ENCODE assay signal across 8 cellular contexts in genomic region chr12:132907789-132908144, GRCh38. TPM values are rescaled to one million over a fixed set of nuclear protein-coding genes. Genes with fewer than 3 reads are reported as not detected.
DNase-seq lines count a peak whose midpoint lies in the region; ATAC-seq, FAIRE-seq and TF ChIP-seq lines count a peak whose summit lies in the region.
"Not testable (repeated sequence)": the region's sequence is repeated elsewhere in the genome, so short reads cannot be mapped to it uniquely, and the experiment has no call there.

No MANE protein-coding gene starts in this region.

- H3K9ac ChIP-seq in astrocyte (ENCODE audit: low read length): peak overlapping the region; percentile 82
- H3K9ac ChIP-seq in endothelial cell of umbilical vein (replicated peaks; ENCODE audit: extremely low read depth, insufficient read depth, low read length); iPS-18a (ENCODE audit: low read length): not testable (repeated sequence)

- not testable (repeated sequence) for DNase-seq in AG04449 (ENCODE audit: low read depth, low spot score); astrocyte (ENCODE audit: low read depth); endothelial cell of umbilical vein (ENCODE audit: low read depth, low spot score); natural killer cell treated with Interleukin-12 subunit alpha and Interleukin-12 subunit beta and Interleukin-15 and Interleukin-18, amount 100 ng/mL, for 72 hours (ENCODE audit: low spot score); stimulated activated effector memory CD8-positive, alpha-beta T cell treated with anti-CD3 and anti-CD28 coated beads, Interleukin-12 subunit alpha, Interleukin-12 subunit beta, amount 100 ng/mL, for 72 hours (ENCODE audit: low spot score in 2 of 2)
- peak; percentile 31 for DNase-seq in HCEC 1CT
- peak; percentile 34 for DNase-seq in WTC11 (ENCODE audit: low spot score)

- not testable (repeated sequence) for H3K4me1 ChIP-seq in astrocyte (ENCODE audit: insufficient read depth, low read length); endothelial cell of umbilical vein (ENCODE audit: control insufficient read depth, extremely low read depth, insufficient read depth, low read length); iPS-18a (ENCODE audit: control insufficient read depth, low read depth, low read length)

- H3K9me3 Mint-ChIP-seq in WTC11 (peaks cover 22% of the 10 kb centered on the region), astrocyte (ENCODE audit: unreplicated experiment) (peaks cover 28% of the 10 kb centered on the region)
- H3K9me3 Mint-ChIP-seq in natural killer cell treated with Interleukin-12 subunit alpha and Interleukin-12 subunit beta and Interleukin-15 and Interleukin-18, amount 100 ng/mL, for 72 hours; stimulated activated effector memory CD8-positive, alpha-beta T cell treated with anti-CD3 and anti-CD28 coated beads, Interleukin-12 subunit alpha, Interleukin-12 subunit beta, amount 100 ng/mL, for 72 hours: not testable (repeated sequence)

- H4K20me1 ChIP-seq in astrocyte (ENCODE audit: insufficient read depth, low read length); endothelial cell of umbilical vein (replicated peaks; ENCODE audit: control insufficient read depth, extremely low read depth, insufficient read depth, low read length): not testable (repeated sequence)

- peak overlapping the region; percentile 52; the same call in 1 of the 2 replicates for H3K27ac Mint-ChIP-seq in WTC11
- H3K27ac Mint-ChIP-seq in astrocyte (ENCODE audit: unreplicated experiment): not testable (repeated sequence)
- peak overlapping the region; percentile 71 to 78 for H3K27ac Mint-ChIP-seq in natural killer cell treated with Interleukin-12 subunit alpha and Interleukin-12 subunit beta and Interleukin-15 and Interleukin-18, amount 100 ng/mL, for 72 hours
- peak overlapping the region; percentile 67 for H3K27ac Mint-ChIP-seq in stimulated activated effector memory CD8-positive, alpha-beta T cell treated with anti-CD3 and anti-CD28 coated beads, Interleukin-12 subunit alpha, Interleukin-12 subunit beta, amount 100 ng/mL, for 72 hours

- H3K79me2 ChIP-seq in astrocyte (ENCODE audit: insufficient read depth, low read length); endothelial cell of umbilical vein (ENCODE audit: control insufficient read depth, insufficient read depth, low read length): not testable (repeated sequence)

- not testable (repeated sequence) for TF ChIP-seq CTCF in AG04449 (IDR thresholded peaks at IDR 0.05; ENCODE audit: insufficient read depth, low read length, missing control alignments); WTC11 (IDR thresholded peaks at IDR 0.05); astrocyte (IDR thresholded peaks at IDR 0.05; ENCODE audit: insufficient read depth, low read depth, low read length); endothelial cell of umbilical vein (IDR thresholded peaks at IDR 0.05; ENCODE audit: extremely low read depth in 1 of 2, insufficient read depth in 1 of 2, low read depth in 1 of 2, low read length in 2 of 2)

- intact Hi-C loops in endothelial cell of umbilical vein (cut with micrococcal nuclease): loop anchor here (1.0 kb wide), 2 partner anchors 20 to 130 kb away; partner anchors contain the start of genes CHFR and ZNF84

- not testable (repeated sequence) for H3K4me1 Mint-ChIP-seq in WTC11; astrocyte (ENCODE audit: low read depth, unreplicated experiment); natural killer cell treated with Interleukin-12 subunit alpha and Interleukin-12 subunit beta and Interleukin-15 and Interleukin-18, amount 100 ng/mL, for 72 hours (ENCODE audit: low read depth in 2 of 2); stimulated activated effector memory CD8-positive, alpha-beta T cell treated with anti-CD3 and anti-CD28 coated beads, Interleukin-12 subunit alpha, Interleukin-12 subunit beta, amount 100 ng/mL, for 72 hours

- H3K36me3 Mint-ChIP-seq in WTC11; astrocyte (ENCODE audit: low read depth, unreplicated experiment); stimulated activated effector memory CD8-positive, alpha-beta T cell treated with anti-CD3 and anti-CD28 coated beads, Interleukin-12 subunit alpha, Interleukin-12 subunit beta, amount 100 ng/mL, for 72 hours: not testable (repeated sequence)
- H3K36me3 Mint-ChIP-seq in natural killer cell treated with Interleukin-12 subunit alpha and Interleukin-12 subunit beta and Interleukin-15 and Interleukin-18, amount 100 ng/mL, for 72 hours: peaks cover 18% of the 10 kb centered on the region

- FAIRE-seq in astrocyte (lab: Jason Lieb, UNC); endothelial cell of umbilical vein (lab: Jason Lieb, UNC): not testable (repeated sequence)

- dilution Hi-C loops in endothelial cell of umbilical vein (cut with MboI; ENCODE audit: extremely low pct_ligation_motif_present, low sequenced_read_pairs): not testable (repeated sequence)

- not testable (repeated sequence) for BruUV-seq in endothelial cell of umbilical vein (replicated peaks; lab: Mats Ljungman, UMichigan)

- not testable (repeated sequence) for H3K27me3 ChIP-seq in astrocyte (ENCODE audit: insufficient read depth, low read length)
- H3K27me3 ChIP-seq in endothelial cell of umbilical vein (ENCODE audit: control insufficient read depth in 2 of 2, insufficient read depth in 2 of 2, low read length in 2 of 2): peaks cover 3 to 17% of the 10 kb centered on the region in 2 experiments
- peaks cover 31% of the 10 kb centered on the region for H3K27me3 ChIP-seq in iPS-18a (ENCODE audit: control insufficient read depth, insufficient read depth, low read length)

- not testable (repeated sequence) for TF ChIP-seq POLR2A in endothelial cell of umbilical vein (IDR thresholded peaks at IDR 0.05; ENCODE audit: low read depth, low read length)

- CTCF ChIA-PET in AG04449 (lab: Yijun Ruan, JAX); endothelial cell of umbilical vein (lab: Charles Lee): not testable (repeated sequence)
- CTCF ChIA-PET in WTC11 (lab: Charles Lee): interaction anchor here (0.6 to 1.2 kb wide), 2 partner anchors 139 to 153 kb away, joined by 3 read pairs; no protein-coding TSS in a partner anchor

- H3K4me2 ChIP-seq in astrocyte (ENCODE audit: low read length) (peak overlapping the region; percentile 91), endothelial cell of umbilical vein (ENCODE audit: insufficient read depth, low read length) (peak overlapping the region; percentile 29)

- H3K9me1 ChIP-seq in endothelial cell of umbilical vein (replicated peaks; ENCODE audit: control insufficient read depth, extremely low read depth, insufficient read depth, low read length): not testable (repeated sequence)

- ATAC-seq in WTC11; natural killer cell treated with Interleukin-12 subunit alpha and Interleukin-12 subunit beta and Interleukin-15 and Interleukin-18, amount 100 ng/mL, for 72 hours; stimulated activated effector memory CD8-positive, alpha-beta T cell treated with anti-CD3 and anti-CD28 coated beads, Interleukin-12 subunit alpha, Interleukin-12 subunit beta, amount 100 ng/mL, for 72 hours: not testable (repeated sequence)

- not testable (repeated sequence) for H3K27ac ChIP-seq in astrocyte (ENCODE audit: low read depth, low read length); endothelial cell of umbilical vein (ENCODE audit: insufficient read depth, low read depth, low read length); iPS-18a (ENCODE audit: low read length)

- peaks cover 52% of the 10 kb centered on the region for H3K27me3 Mint-ChIP-seq in WTC11 (ENCODE audit: low read depth)
- not testable (repeated sequence) for H3K27me3 Mint-ChIP-seq in astrocyte (ENCODE audit: low read depth, unreplicated experiment); natural killer cell treated with Interleukin-12 subunit alpha and Interleukin-12 subunit beta and Interleukin-15 and Interleukin-18, amount 100 ng/mL, for 72 hours

- H3K9me3 ChIP-seq in astrocyte (ENCODE audit: insufficient read depth, low read depth, low read length); endothelial cell of umbilical vein (replicated peaks; ENCODE audit: control insufficient read depth, insufficient read depth, low read length); iPS-18a (ENCODE audit: control insufficient read depth, low read depth, low read length): not testable (repeated sequence)

- H3K4me3 Mint-ChIP-seq in WTC11: peak overlapping the region; percentile 82
- peak overlapping the region; percentile 77 for H3K4me3 Mint-ChIP-seq in astrocyte (ENCODE audit: unreplicated experiment)
- H3K4me3 Mint-ChIP-seq in natural killer cell treated with Interleukin-12 subunit alpha and Interleukin-12 subunit beta and Interleukin-15 and Interleukin-18, amount 100 ng/mL, for 72 hours: peak overlapping the region; percentile 83
- H3K4me3 Mint-ChIP-seq in stimulated activated effector memory CD8-positive, alpha-beta T cell treated with anti-CD3 and anti-CD28 coated beads, Interleukin-12 subunit alpha, Interleukin-12 subunit beta, amount 100 ng/mL, for 72 hours: peak overlapping the region; percentile 76

- POLR2A ChIA-PET in AG04449 (lab: Yijun Ruan, JAX); endothelial cell of umbilical vein (lab: Charles Lee): not testable (repeated sequence)
- POLR2A ChIA-PET in WTC11 (lab: Charles Lee): interaction anchor here (1.4 kb wide), 1 partner anchor 14 kb away, joined by 3 read pairs; no protein-coding TSS in a partner anchor

- peak overlapping the region; percentile 67 for H3K4me3 ChIP-seq in AG04449 (ENCODE audit: low read depth, low read length)
- H3K4me3 ChIP-seq in astrocyte (ENCODE audit: insufficient read depth, low read depth, low read length): peak overlapping the region; percentile 65
- H3K4me3 ChIP-seq in endothelial cell of umbilical vein (replicated peaks in 1 of 3; ENCODE audit: insufficient read depth in 1 of 3, low read depth in 1 of 3, low read length in 3 of 3): peak overlapping the region in 2 of 3 experiments; percentile 16 to 47
- peak overlapping the region; percentile 67 for H3K4me3 ChIP-seq in iPS-18a (ENCODE audit: low read length)

- H2AFZ ChIP-seq in astrocyte (ENCODE audit: low read depth, low read length) (peak overlapping the region; percentile 95), endothelial cell of umbilical vein (ENCODE audit: low read depth, low read length) (peak overlapping the region; percentile 26)

- not testable (repeated sequence) for H3K36me3 ChIP-seq in astrocyte (ENCODE audit: insufficient read depth, low read length); endothelial cell of umbilical vein (ENCODE audit: control insufficient read depth in 2 of 2, extremely low read depth in 1 of 2, insufficient read depth in 2 of 2, low read length in 2 of 2); iPS-18a (ENCODE audit: control insufficient read depth, low read depth, low read length)

RNA-seq across cellular contexts. Expression of gene CHFR, which starts 20.4 kb away (rescaled TPM):
- total RNA-seq in WTC11 (2021) (50.2 to 58.7 TPM (median 53.9 TPM) in 3 replicates), astrocyte (60.4 and 66.6 TPM in 2 replicates), endothelial cell of umbilical vein (64.7 and 66.5 TPM in 2 replicates)
- polyA plus RNA-seq in endothelial cell of umbilical vein: 45.4 and 57.0 TPM in 2 replicates
- 37.3 and 39.1 TPM in 2 replicates for polyA plus RNA-seq in endothelial cell of umbilical vein (2011; cell fraction: cytosol; rRNA removed)
- 161 and 181 TPM in 2 replicates for polyA plus RNA-seq in endothelial cell of umbilical vein (2011; cell fraction: nucleus; rRNA removed)
- polyA plus RNA-seq in endothelial cell of umbilical vein (2012): 30.0 and 36.7 TPM in 2 replicates
- 123 and 127 TPM in 2 replicates for polyA minus RNA-seq in endothelial cell of umbilical vein
- polyA minus RNA-seq in endothelial cell of umbilical vein (2011; cell fraction: cytosol; rRNA and poly(A)+ RNA removed): not detected
- polyA minus RNA-seq in endothelial cell of umbilical vein (2011; cell fraction: nucleus; rRNA and poly(A)+ RNA removed): 68.0 and 78.4 TPM in 2 replicates
- total RNA-seq in natural killer cell treated with Interleukin-12 subunit alpha and Interleukin-12 subunit beta and Interleukin-15 and Interleukin-18, amount 100 ng/mL, for 72 hours: 100 to 1,000 TPM; 121 to 155 TPM

RNA-seq across cellular contexts. Expression of gene ZNF605, which starts 48.3 kb away (rescaled TPM):
- total RNA-seq in WTC11 (2021) (15.7 to 21.1 TPM (median 18.3 TPM) in 3 replicates), astrocyte (14.3 and 16.2 TPM in 2 replicates), endothelial cell of umbilical vein (11.0 and 11.3 TPM in 2 replicates)
- polyA plus RNA-seq in endothelial cell of umbilical vein: 2.4 TPM in 2 replicates
- 2.4 TPM in 2 replicates for polyA plus RNA-seq in endothelial cell of umbilical vein (2011; cell fraction: cytosol; rRNA removed)
- polyA plus RNA-seq in endothelial cell of umbilical vein (2011; cell fraction: nucleus; rRNA removed): 18.5 and 18.6 TPM in 2 replicates
- polyA plus RNA-seq in endothelial cell of umbilical vein (2012): 4.9 and 5.3 TPM in 2 replicates
- 6.2 and 6.4 TPM in 2 replicates for polyA minus RNA-seq in endothelial cell of umbilical vein
- 3.2 TPM for polyA minus RNA-seq in endothelial cell of umbilical vein (2011; cell fraction: cytosol; rRNA and poly(A)+ RNA removed)
- 8.8 and 15.5 TPM in 2 replicates for polyA minus RNA-seq in endothelial cell of umbilical vein (2011; cell fraction: nucleus; rRNA and poly(A)+ RNA removed)
- total RNA-seq in natural killer cell treated with Interleukin-12 subunit alpha and Interleukin-12 subunit beta and Interleukin-15 and Interleukin-18, amount 100 ng/mL, for 72 hours: 1 to 10 TPM; 6.7 to 7.5 TPM
